In genomic region chr6:87257046-87257445, GRCh38 we compare ENCODE assay signal across 1 cellular context.
TF ChIP-seq lines count a peak whose summit lies in the region.

No MANE protein-coding gene starts in this region.

TF ChIP-seq in GM23338, 12 proteins besides CTCF, POLR2A, EP300 and RAD21 (continued from another document):
- TF ChIP-seq ZNF462 (CRISPR knock-in tag; IDR thresholded peaks at IDR 0.05) = no peak
- no peak for TF ChIP-seq EZH2 (IDR thresholded peaks at IDR 0.05; ENCODE audit: low read depth, unreplicated experiment)
- no peak for TF ChIP-seq REST (IDR thresholded peaks at IDR 0.05; ENCODE audit: unreplicated experiment)
- TF ChIP-seq ETS1 (IDR thresholded peaks at IDR 0.05) = no peak
- no peak for TF ChIP-seq CREB1 (CRISPR knock-in tag; IDR thresholded peaks at IDR 0.05; ENCODE audit: low read depth)
- no peak for TF ChIP-seq STAT1 (IDR thresholded peaks at IDR 0.05; ENCODE audit: unreplicated experiment)
- no peak for TF ChIP-seq ZNF331 (CRISPR knock-in tag; IDR thresholded peaks at IDR 0.05; ENCODE audit: low read depth)
- no peak for TF ChIP-seq JUNB (IDR thresholded peaks at IDR 0.05; ENCODE audit: unreplicated experiment)
- TF ChIP-seq NANOG (IDR thresholded peaks at IDR 0.05; ENCODE audit: borderline replicate concordance) = no peak
